ENCODE assay signal across 9 cellular contexts in the genomic region with DNA sequence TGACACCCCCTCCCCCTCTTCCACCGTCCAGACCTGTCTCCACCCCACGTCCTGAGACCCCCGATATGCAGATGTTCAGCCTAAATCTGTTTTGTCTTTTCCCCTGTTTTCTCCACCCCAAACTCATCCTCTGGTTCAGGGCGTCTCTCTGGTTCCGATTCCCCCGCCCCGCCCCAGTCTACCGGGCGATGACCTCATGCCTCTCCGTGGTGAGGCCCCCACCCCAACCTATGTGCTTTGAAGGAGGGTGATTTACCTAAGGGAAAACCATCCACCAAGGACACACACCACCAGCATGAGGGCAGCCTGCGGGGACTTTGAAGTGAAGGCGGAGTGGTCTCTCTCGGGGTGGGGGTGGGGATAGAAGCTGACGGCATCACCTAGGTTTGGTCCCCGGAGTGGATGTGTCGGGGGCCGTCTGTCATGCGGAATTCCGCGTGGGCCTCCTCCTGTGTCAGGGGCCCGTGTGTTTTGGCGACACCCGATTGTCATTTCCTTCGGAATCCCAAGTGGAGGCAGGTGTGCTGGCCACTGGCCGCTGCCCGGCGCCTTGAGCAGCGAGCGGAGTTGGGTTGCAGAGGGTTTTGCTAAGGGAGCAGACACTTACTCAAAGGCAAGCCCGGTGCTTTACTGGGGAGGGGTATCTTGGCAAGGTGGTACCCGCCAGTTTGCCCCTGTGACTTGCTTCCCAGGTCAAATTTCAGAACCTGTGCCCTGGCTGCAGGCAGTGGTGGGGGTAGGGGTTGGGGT. TPM values are rescaled to one million over a fixed set of nuclear protein-coding genes. Genes with fewer than 3 reads are reported as not detected.
DNase-seq lines count a peak whose midpoint lies in the region; ATAC-seq and TF ChIP-seq lines count a peak whose summit lies in the region.
"Had no signal": no experiment of that assay in that cellular context is flagged by ENCODE, and none has a peak within 500 bp of the region (broad histone marks: within the 10 kb centered on the region; RNA-seq: fewer than 3 reads in every experiment).

No MANE protein-coding gene starts in this region.

- peaks cover 27% of the 10 kb centered on the region for H3K36me3 Mint-ChIP-seq in activated CD4-positive, alpha-beta T cell treated with anti-CD3 and anti-CD28 coated beads, Interleukin-2, amount 10 ng/mL, durations not matched to agents 7 days and 5 days (ENCODE audit: low read depth)
- peaks cover 2% of the 10 kb centered on the region for H3K36me3 Mint-ChIP-seq in neural crest cell (ENCODE audit: low read depth)

- POLR2A ChIA-PET in activated CD4-positive, alpha-beta T cell treated with anti-CD3 and anti-CD28 coated beads, Interleukin-2, amount 10 ng/mL, durations not matched to agents 7 days and 5 days (lab: Charles Lee) = no interaction called here

- no peak for DNase-seq in HFF-Myc (ENCODE audit: extremely low read depth, low read depth)
- DNase-seq in activated CD4-positive, alpha-beta T cell treated with anti-CD3 and anti-CD28 coated beads, Interleukin-2, amount 10 ng/mL, durations not matched to agents 7 days and 5 days = peak; percentile 31
- peak; percentile 39 for DNase-seq in epithelial cell of esophagus (ENCODE audit: low read depth)
- DNase-seq in neural crest cell (ENCODE audit: low read depth, low spot score) = no peak
- no peak for DNase-seq in NOMO-1 (lab: John Stamatoyannopoulos, UW; ENCODE audit: unreplicated experiment in 2 of 2)
- DNase-seq in ACHN = no peak
- no peak for DNase-seq in GM19240 (ENCODE audit: insufficient read length, low spot score)

- no peaks in the 10 kb centered on the region for H3K9me3 Mint-ChIP-seq in activated CD4-positive, alpha-beta T cell treated with anti-CD3 and anti-CD28 coated beads, Interleukin-2, amount 10 ng/mL, durations not matched to agents 7 days and 5 days
- H3K9me3 Mint-ChIP-seq in neural crest cell = no peaks in the 10 kb centered on the region

- TF ChIP-seq CTCF in HFF-Myc (IDR thresholded peaks at IDR 0.05; ENCODE audit: low read depth, low read length, missing control alignments) (no peak), epithelial cell of esophagus (IDR thresholded peaks at IDR 0.05; ENCODE audit: insufficient read depth, low read depth, low read length, missing control alignments) (no peak), neural crest cell (conservative IDR thresholded peaks at IDR 0.05) (no peak)

- H3K4me3 ChIP-seq in HFF-Myc (replicated peaks; ENCODE audit: low read depth, low read length) (peak overlapping the region; percentile 64), epithelial cell of esophagus (ENCODE audit: low read length) (peak overlapping the region; percentile 80)

- peak overlapping the region; percentile 91 for H3K27ac Mint-ChIP-seq in activated CD4-positive, alpha-beta T cell treated with anti-CD3 and anti-CD28 coated beads, Interleukin-2, amount 10 ng/mL, durations not matched to agents 7 days and 5 days
- peak overlapping the region; percentile 50 for H3K27ac Mint-ChIP-seq in neural crest cell (ENCODE audit: unreplicated experiment)

- in situ Hi-C loops in ACHN (cut with HindIII; ENCODE audit: low pct_ligation_motif_present, low pct_unique_long_range_greater_than_20kb, low sequenced_read_pairs) = no loop called here

- CTCF ChIA-PET in activated CD4-positive, alpha-beta T cell treated with anti-CD3 and anti-CD28 coated beads, Interleukin-2, amount 10 ng/mL, durations not matched to agents 7 days and 5 days (lab: Charles Lee) = no interaction called here

- H3K4me1 Mint-ChIP-seq in activated CD4-positive, alpha-beta T cell treated with anti-CD3 and anti-CD28 coated beads, Interleukin-2, amount 10 ng/mL, durations not matched to agents 7 days and 5 days = peaks cover 43% of the 10 kb centered on the region
- H3K4me1 Mint-ChIP-seq in neural crest cell = peaks cover 35% of the 10 kb centered on the region

- H3K27me3 Mint-ChIP-seq in activated CD4-positive, alpha-beta T cell treated with anti-CD3 and anti-CD28 coated beads, Interleukin-2, amount 10 ng/mL, durations not matched to agents 7 days and 5 days = no peaks in the 10 kb centered on the region
- H3K27me3 Mint-ChIP-seq in neural crest cell (ENCODE audit: low read depth) = no peaks in the 10 kb centered on the region

- no peak for ATAC-seq in HG02938 (IDR thresholded peaks at IDR 0.05; ENCODE audit: unreplicated experiment)

- peak overlapping the region; percentile 79 for H3K4me3 Mint-ChIP-seq in activated CD4-positive, alpha-beta T cell treated with anti-CD3 and anti-CD28 coated beads, Interleukin-2, amount 10 ng/mL, durations not matched to agents 7 days and 5 days
- peak overlapping the region; percentile 91 for H3K4me3 Mint-ChIP-seq in neural crest cell

RNA-seq across cellular contexts. Expression of a gene that starts 1.4 kb away (rescaled TPM):
- 10 to 100 TPM; 78.6 to 79.3 TPM for total RNA-seq in activated CD4-positive, alpha-beta T cell treated with anti-CD3 and anti-CD28 coated beads, Interleukin-2, amount 10 ng/mL, durations not matched to agents 7 days and 5 days
- total RNA-seq in neural crest cell = 63.2 and 67.8 TPM in 2 replicates

RNA-seq across cellular contexts. Expression of a gene that starts 7.1 kb away (rescaled TPM):
- 10 to 100 TPM in 1 of 2 experiments, 1 to 10 TPM in 1; 9.2 to 12.6 TPM for total RNA-seq in activated CD4-positive, alpha-beta T cell treated with anti-CD3 and anti-CD28 coated beads, Interleukin-2, amount 10 ng/mL, durations not matched to agents 7 days and 5 days
- 12.0 and 12.8 TPM in 2 replicates for total RNA-seq in neural crest cell

RNA-seq across cellular contexts. Expression of a gene that starts 24.3 kb away (rescaled TPM):
- total RNA-seq in activated CD4-positive, alpha-beta T cell treated with anti-CD3 and anti-CD28 coated beads, Interleukin-2, amount 10 ng/mL, durations not matched to agents 7 days and 5 days = not detected
- total RNA-seq in neural crest cell = not detected in 2 replicates
- total RNA-seq: activated CD8-positive, alpha-beta memory T cell treated with anti-CD3 and anti-CD28 coated beads for 36 hours had no signal

RNA-seq across cellular contexts. Expression of a gene that starts 27.2 kb away (rescaled TPM):
- under 1 TPM; 0.27 to 0.33 TPM for total RNA-seq in activated CD4-positive, alpha-beta T cell treated with anti-CD3 and anti-CD28 coated beads, Interleukin-2, amount 10 ng/mL, durations not matched to agents 7 days and 5 days
- not detected in 2 replicates for total RNA-seq in neural crest cell

RNA-seq across cellular contexts. Expression of a gene that starts 31.4 kb away (rescaled TPM):
- 1 to 10 TPM; 6.5 to 8.7 TPM for total RNA-seq in activated CD4-positive, alpha-beta T cell treated with anti-CD3 and anti-CD28 coated beads, Interleukin-2, amount 10 ng/mL, durations not matched to agents 7 days and 5 days
- 1.1 and 2.0 TPM in 2 replicates for total RNA-seq in neural crest cell

Comparison
In these comparisons a context has a peak if more than half of its experiments do, and no peak if none do; other contexts are left out.
1. DNase-seq: peak in activated CD4-positive, alpha-beta T cell treated with anti-CD3 and anti-CD28 coated beads, Interleukin-2, amount 10 ng/mL, durations not matched to agents 7 days and 5 days (single experiment) and epithelial cell of esophagus (single experiment); none in HFF-Myc (single experiment), neural crest cell (single experiment), NOMO-1 (0 of 2), ACHN (single experiment) and GM19240 (single experiment).